ENCODE assay signal across 8 cellular contexts in genomic region chr10:97081621-97082235, GRCh38.
DNase-seq lines count a peak whose midpoint lies in the region; ATAC-seq and FAIRE-seq lines count a peak whose summit lies in the region.

No MANE protein-coding gene starts in this region.

- ATAC-seq in HG02571 (IDR thresholded peaks at IDR 0.05; ENCODE audit: unreplicated experiment), result no peak

- FAIRE-seq in urothelium cell line (lab: Jason Lieb, UNC), result no peak

- DNase-seq in GDM1 (lab: John Stamatoyannopoulos, UW) (peak; percentile 23), LoVo (ENCODE audit: low spot score) (peak; percentile 52), myocyte (ENCODE audit: low read depth) (peak; percentile 70), urothelium cell line (ENCODE audit: low spot score) (peak; percentile 76), DMS153 (lab: John Stamatoyannopoulos, UW) (no peak)
- DNase-seq in activated CD4-positive, alpha-beta T cell treated with anti-CD3 and anti-CD28 coated beads, Interleukin-2, amount 50 U/mL, for 1 hour, result peak; percentile 57
- DNase-seq in effector CD4-positive, alpha-beta T cell, result peak; percentile 42
